8 cellular contexts compared by ENCODE assay signal in the genomic region with DNA sequence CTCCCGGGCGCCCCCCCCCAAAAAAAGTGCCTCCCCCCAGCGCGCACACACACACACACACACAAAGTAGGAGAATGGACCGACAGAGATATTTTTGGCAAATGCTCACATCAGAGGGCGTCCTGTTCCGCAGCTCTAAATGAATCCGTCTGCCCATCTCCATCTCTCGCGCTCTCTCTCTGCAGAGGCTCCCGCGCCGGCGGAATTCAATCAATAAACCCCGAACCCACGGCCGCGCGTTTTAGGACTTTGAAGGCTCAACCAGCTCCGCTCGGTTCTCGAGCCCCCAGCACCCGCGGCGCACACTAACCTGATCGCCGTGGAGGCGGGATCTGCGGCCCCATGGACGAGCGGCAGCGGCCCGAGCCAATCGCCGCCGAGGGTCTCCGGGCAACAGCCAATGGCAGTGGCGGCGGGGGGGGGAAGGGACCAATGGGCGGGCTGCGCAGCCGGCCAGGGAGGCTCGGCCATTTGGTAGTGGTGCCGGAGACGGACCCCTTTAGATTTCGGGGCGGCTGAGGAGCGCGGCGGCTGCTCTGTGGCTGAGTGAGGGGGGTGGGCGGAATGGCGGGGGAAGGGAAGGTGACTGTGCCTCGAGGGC. TPM values are rescaled to one million over a fixed set of nuclear protein-coding genes. Genes with fewer than 3 reads are reported as not detected.
DNase-seq lines count a peak whose midpoint lies in the region; ATAC-seq lines count a peak whose summit lies in the region.

A gene (minus strand): TSS at position 307 of the 601 bp plus-strand sequence. CDS start 144 bp downstream, at position 163.

- peaks cover 19 to 34% (median 32%) of the 10 kb centered on the region in 4 donors for H3K4me1 Mint-ChIP-seq in naive thymus-derived CD8-positive, alpha-beta T cell

- no peaks in the 10 kb centered on the region for H3K36me3 Mint-ChIP-seq in naive thymus-derived CD8-positive, alpha-beta T cell

- DNase-seq in DMS53 (lab: John Stamatoyannopoulos, UW) (peak; percentile 97), Kasumi-1 (lab: John Stamatoyannopoulos, UW) (peak; percentile 75 to 90), RPMI8226 (peak; percentile 98), fibroblast of gingiva (ENCODE audit: low read depth) (peak; percentile 97)
- DNase-seq in activated T-helper 1 cell treated with anti-CD3 and anti-CD28 coated beads, Interleukin-2, amount 50 U/mL, for 16 hours (ENCODE audit: low read depth in 1 of 2, low spot score in 1 of 2) = peak; percentile 93 to 94
- peak; percentile 90 to 98 (median 96) for DNase-seq in naive thymus-derived CD8-positive, alpha-beta T cell
- peak; percentile 85 to 94 (median 92) for DNase-seq in stimulated activated naive CD4-positive, alpha-beta T cell (lab: John Stamatoyannopoulos, UW)

- peak within 1 kb of the TSS; percentile 92 to 100 (median 96) for H3K27ac Mint-ChIP-seq in naive thymus-derived CD8-positive, alpha-beta T cell

- H3K27me3 Mint-ChIP-seq in naive thymus-derived CD8-positive, alpha-beta T cell = no peaks in the 10 kb centered on the region

- ATAC-seq in GM21723 (IDR thresholded peaks at IDR 0.05; ENCODE audit: unreplicated experiment) = peak; percentile 50
- ATAC-seq in naive thymus-derived CD8-positive, alpha-beta T cell = peak; percentile 65

- POLR2A ChIA-PET in naive thymus-derived CD8-positive, alpha-beta T cell (lab: Charles Lee) = interaction anchor here (0.7 to 6.3 kb wide), 6 partner anchors 8 to 983 kb away, joined by 3 to 53 read pairs (median 9); no protein-coding TSS in a partner anchor

- H3K4me3 Mint-ChIP-seq in naive thymus-derived CD8-positive, alpha-beta T cell = peak within 1 kb of the TSS; percentile 90 to 100 (median 97)

- H3K9me3 Mint-ChIP-seq in naive thymus-derived CD8-positive, alpha-beta T cell = no peaks in the 10 kb centered on the region

RNA-seq across cellular contexts. Expression of the gene that starts here (rescaled TPM):
- total RNA-seq in naive thymus-derived CD8-positive, alpha-beta T cell = 100 to 1,000 TPM; 129 to 131 TPM
- 10 to 100 TPM; 81.3 to 88.1 (median 84.3) TPM for polyA plus RNA-seq in naive thymus-derived CD8-positive, alpha-beta T cell

Comparison
In these comparisons a context has a peak if more than half of its experiments do, and no peak if none do; other contexts are left out.
1. Peak in every context shown above with its lines: DNase-seq and ATAC-seq.